1 cellular context compared by ENCODE assay signal in the genomic region with DNA sequence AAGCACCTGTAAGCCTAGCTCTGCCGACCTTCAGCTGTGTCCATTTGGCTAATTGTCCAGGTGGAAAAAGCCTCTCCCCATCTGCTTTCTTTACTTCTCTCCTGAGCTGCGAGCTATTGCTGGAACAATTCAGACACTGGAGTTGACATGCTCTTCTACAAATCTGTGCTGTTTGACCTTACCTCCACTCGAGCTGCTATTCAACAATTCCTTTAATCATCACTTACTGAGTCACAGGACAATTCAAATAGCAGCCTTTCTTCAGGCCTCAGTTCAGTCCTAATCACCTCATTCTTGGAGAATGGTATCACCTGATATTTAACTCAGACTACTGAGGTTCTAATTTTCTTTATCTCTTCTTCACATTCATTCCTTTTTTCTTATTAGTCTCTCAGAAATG.
TF ChIP-seq lines count a peak whose summit lies in the region.

No MANE protein-coding gene starts in this region.

TF ChIP-seq in GM23338, 12 proteins besides CTCF, POLR2A, EP300 and RAD21 (continued from another document):
- TF ChIP-seq ETS1 (IDR thresholded peaks at IDR 0.05): no peak
- TF ChIP-seq ZNF114 (CRISPR knock-in tag; IDR thresholded peaks at IDR 0.05): no peak
